In genomic region chr1:11858158-11858557, GRCh38 we compare ENCODE assay signal across 23 cellular contexts. TPM values are rescaled to one million over a fixed set of nuclear protein-coding genes. Genes with fewer than 3 reads are reported as not detected.
"Had no signal": no experiment of that assay in that cellular context is flagged by ENCODE, and none has a peak within 500 bp of the region (broad histone marks: within the 10 kb centered on the region; RNA-seq: fewer than 3 reads in every experiment).

No MANE protein-coding gene starts in this region.

- ATAC-seq: activated CD8-positive, alpha-beta T cell treated with anti-CD3 and anti-CD28 coated beads, Interleukin-2, amount 10 ng/mL, durations not matched to agents 7 days and 5 days; T-helper 17 cell had no signal

- H3K4me3 ChIP-seq: breast epithelium, MG63, Peyer's patch had no signal

- H3K36me3 ChIP-seq: breast epithelium, MG63, Peyer's patch had no signal

- H3K4me3 Mint-ChIP-seq: activated CD8-positive, alpha-beta T cell treated with anti-CD3 and anti-CD28 coated beads, Interleukin-2, amount 10 ng/mL, durations not matched to agents 7 days and 5 days; activated naive CD8-positive, alpha-beta T cell; activated T-cell treated with anti-CD3 and anti-CD28 coated beads, Interleukin-2, amount 50 U/mL, for 24 hours; T-helper 17 cell had no signal

- H3K4me1 Mint-ChIP-seq: T-helper 17 cell, WTC11 had no signal

- H3K4me1 ChIP-seq: breast epithelium, Peyer's patch had no signal

- H3K9me3 Mint-ChIP-seq: activated T-cell treated with anti-CD3 and anti-CD28 coated beads, Interleukin-2, amount 50 U/mL, for 24 hours; WTC11 had no signal

- H3K36me3 Mint-ChIP-seq: activated naive CD8-positive, alpha-beta T cell; WTC11 had no signal

- DNase-seq: activated CD4-positive, alpha-beta T cell treated with anti-CD3 and anti-CD28 coated beads for 48 hours; activated CD4-positive, alpha-beta T cell treated with anti-CD3 and anti-CD28 coated beads, Interleukin-2, amount 50 U/mL, for 4 hours; activated CD4-positive, CD25-positive, alpha-beta regulatory T cell treated with anti-CD3 and anti-CD28 coated beads, Interleukin-2, amount 50 U/mL, for 72 hours; activated CD8-positive, alpha-beta T cell treated with anti-CD3 and anti-CD28 coated beads, Interleukin-2, amount 10 ng/mL, durations not matched to agents 7 days and 5 days; activated effector memory CD4-positive, alpha-beta T cell treated with anti-CD3 and anti-CD28 coated beads, Interleukin-2, amount 50 U/mL, for 16 hours; activated naive CD4-positive, alpha-beta T cell treated with Interleukin-2 at 50 U/mL for 16 hours; activated T-cell treated with anti-CD3 and anti-CD28 coated beads, Interleukin-2, amount 50 U/mL, for 24 hours; MG63; MV-4-11; NCI-H1092 treated with DMSO at 0.1 percent for 48 hours; NCI-H1436; NCI-H1694 treated with DMSO at 0.1 percent for 48 hours; NCI-H2081; NCI-H510A treated with DMSO at 0.1 percent for 48 hours; Peyer's patch; SHP77; T-helper 17 cell; T-helper 9 cell had no signal

- H3K27ac ChIP-seq: breast epithelium, Peyer's patch, RWPE1 had no signal

- H3K9me3 ChIP-seq: breast epithelium, MG63, Peyer's patch had no signal

- H3K27ac Mint-ChIP-seq: activated CD8-positive, alpha-beta T cell treated with anti-CD3 and anti-CD28 coated beads, Interleukin-2, amount 10 ng/mL, durations not matched to agents 7 days and 5 days; activated naive CD8-positive, alpha-beta T cell; activated T-cell treated with anti-CD3 and anti-CD28 coated beads, Interleukin-2, amount 50 U/mL, for 24 hours; T-helper 17 cell; WTC11 had no signal

RNA-seq across cellular contexts. Expression of gene NPPB, which starts 0.6 kb away (rescaled TPM):
- total RNA-seq: activated CD8-positive, alpha-beta T cell treated with anti-CD3 and anti-CD28 coated beads, Interleukin-2, amount 10 ng/mL, durations not matched to agents 7 days and 5 days; breast epithelium; chondrocyte; Peyer's patch; T-helper 17 cell; WTC11 had no signal

RNA-seq across cellular contexts. Expression of gene NPPA, which starts 10.6 kb away (rescaled TPM):
- total RNA-seq: activated CD8-positive, alpha-beta T cell treated with anti-CD3 and anti-CD28 coated beads, Interleukin-2, amount 10 ng/mL, durations not matched to agents 7 days and 5 days; chondrocyte; Peyer's patch; T-helper 17 cell; WTC11 had no signal
